In genomic region chrX:51917600-51917999, GRCh38 we compare ENCODE assay signal across 16 cellular contexts. TPM values are rescaled to one million over a fixed set of nuclear protein-coding genes. Genes with fewer than 3 reads are reported as not detected.
A peak's percentile ranks its signal among the peaks of the same experiment; 100 is the strongest.
DNase-seq lines count a peak whose midpoint lies in the region; ATAC-seq and TF ChIP-seq lines count a peak whose summit lies in the region.
"Had no signal": no experiment of that assay in that cellular context is flagged by ENCODE, and none has a peak within 500 bp of the region (broad histone marks: within the 10 kb centered on the region; RNA-seq: fewer than 3 reads in every experiment).

No MANE protein-coding gene starts in this region.

- H3K27ac ChIP-seq in caudate nucleus (ENCODE audit: low read depth, low read length): no peak overlapping the region

- ATAC-seq in activated CD8-positive, alpha-beta T cell treated with anti-CD3 and anti-CD28 coated beads, Interleukin-2, amount 10 ng/mL, durations not matched to agents 7 days and 5 days: no peak
- ATAC-seq in activated CD8-positive, alpha-beta T cell treated with anti-CD3 and anti-CD28 coated beads for 36 hours: no peak
- ATAC-seq in naive B cell (ENCODE audit: low read depth in 2 of 2) (peak; percentile 52 to 61), HG03432 (IDR thresholded peaks at IDR 0.05; ENCODE audit: unreplicated experiment) (no peak)
- ATAC-seq: K562 had no signal

- peaks cover 5% of the 10 kb centered on the region for H3K27me3 Mint-ChIP-seq in activated CD8-positive, alpha-beta T cell treated with anti-CD3 and anti-CD28 coated beads, Interleukin-2, amount 10 ng/mL, durations not matched to agents 7 days and 5 days (ENCODE audit: low read depth)
- H3K27me3 Mint-ChIP-seq in activated CD8-positive, alpha-beta T cell treated with anti-CD3 and anti-CD28 coated beads for 36 hours: peaks cover 1% of the 10 kb centered on the region
- peaks cover 0 to 18% (median 6%) of the 10 kb centered on the region in 3 donors for H3K27me3 Mint-ChIP-seq in naive B cell

- no peak overlapping the region for H3K4me3 Mint-ChIP-seq in activated CD8-positive, alpha-beta T cell treated with anti-CD3 and anti-CD28 coated beads, Interleukin-2, amount 10 ng/mL, durations not matched to agents 7 days and 5 days
- no peak overlapping the region for H3K4me3 Mint-ChIP-seq in activated CD8-positive, alpha-beta T cell treated with anti-CD3 and anti-CD28 coated beads for 36 hours
- H3K4me3 Mint-ChIP-seq in naive B cell: no peak overlapping the region
- H3K4me3 Mint-ChIP-seq: CD8-positive, alpha-beta memory T cell had no signal

- peak overlapping the region; percentile 66 for H3K27ac Mint-ChIP-seq in activated CD8-positive, alpha-beta T cell treated with anti-CD3 and anti-CD28 coated beads, Interleukin-2, amount 10 ng/mL, durations not matched to agents 7 days and 5 days
- no peak overlapping the region for H3K27ac Mint-ChIP-seq in activated CD8-positive, alpha-beta T cell treated with anti-CD3 and anti-CD28 coated beads for 36 hours
- H3K27ac Mint-ChIP-seq in naive B cell: peak overlapping the region in 1 of 6 donors; percentile 18
- H3K27ac Mint-ChIP-seq: CD8-positive, alpha-beta memory T cell had no signal

- TF ChIP-seq CTCF in activated CD8-positive, alpha-beta T cell treated with anti-CD3 and anti-CD28 coated beads for 36 hours (IDR thresholded peaks at IDR 0.05): no peak

- DNase-seq in activated CD8-positive, alpha-beta T cell treated with anti-CD3 and anti-CD28 coated beads, Interleukin-2, amount 10 ng/mL, durations not matched to agents 7 days and 5 days: no peak
- no peak for DNase-seq in activated CD8-positive, alpha-beta T cell treated with anti-CD3 and anti-CD28 coated beads for 36 hours
- peak; percentile 79 for DNase-seq in MV-4-11 (lab: John Stamatoyannopoulos, UW)
- DNase-seq in OCI-M1 (lab: John Stamatoyannopoulos, UW): peak; percentile 56
- DNase-seq in naive B cell: no peak
- DNase-seq in Ammon's horn (ENCODE audit: low spot score): no peak
- no peak for DNase-seq in caudate nucleus (lab: John Stamatoyannopoulos, UW)
- DNase-seq: 8988T; C1 segment of cervical spinal cord; CD8-positive, alpha-beta memory T cell; GDM1; NCI-H1417 treated with DMSO at 0.1 percent for 48 hours; NCI-H187; NCI-H446 treated with DMSO at 0.1 percent for 48 hours had no signal

- peaks cover 3% of the 10 kb centered on the region for H3K9me3 Mint-ChIP-seq in activated CD8-positive, alpha-beta T cell treated with anti-CD3 and anti-CD28 coated beads, Interleukin-2, amount 10 ng/mL, durations not matched to agents 7 days and 5 days (ENCODE audit: insufficient read depth)
- no peaks in the 10 kb centered on the region for H3K9me3 Mint-ChIP-seq in activated CD8-positive, alpha-beta T cell treated with anti-CD3 and anti-CD28 coated beads for 36 hours
- H3K9me3 Mint-ChIP-seq in naive B cell: peaks cover 0 to 18% (median 6%) of the 10 kb centered on the region in 7 donors
- H3K9me3 Mint-ChIP-seq: CD8-positive, alpha-beta memory T cell had no signal

- POLR2A ChIA-PET in activated CD8-positive, alpha-beta T cell treated with anti-CD3 and anti-CD28 coated beads, Interleukin-2, amount 10 ng/mL, durations not matched to agents 7 days and 5 days (lab: Charles Lee): no interaction called here
- POLR2A ChIA-PET in activated CD8-positive, alpha-beta T cell treated with anti-CD3 and anti-CD28 coated beads for 36 hours (lab: Charles Lee): no interaction called here

- peaks cover 12% of the 10 kb centered on the region for H3K4me1 Mint-ChIP-seq in activated CD8-positive, alpha-beta T cell treated with anti-CD3 and anti-CD28 coated beads, Interleukin-2, amount 10 ng/mL, durations not matched to agents 7 days and 5 days (ENCODE audit: low read depth)
- no peaks in the 10 kb centered on the region for H3K4me1 Mint-ChIP-seq in activated CD8-positive, alpha-beta T cell treated with anti-CD3 and anti-CD28 coated beads for 36 hours (ENCODE audit: low read depth)
- H3K4me1 Mint-ChIP-seq in naive B cell: peaks cover 0 to 3% (median 3%) of the 10 kb centered on the region in 3 donors
- H3K4me1 Mint-ChIP-seq: CD8-positive, alpha-beta memory T cell had no signal

- intact Hi-C loops in activated CD8-positive, alpha-beta T cell treated with anti-CD3 and anti-CD28 coated beads for 36 hours (cut with micrococcal nuclease): no loop called here

- no peaks in the 10 kb centered on the region for H3K36me3 Mint-ChIP-seq in activated CD8-positive, alpha-beta T cell treated with anti-CD3 and anti-CD28 coated beads, Interleukin-2, amount 10 ng/mL, durations not matched to agents 7 days and 5 days (ENCODE audit: low read depth)
- no peaks in the 10 kb centered on the region for H3K36me3 Mint-ChIP-seq in activated CD8-positive, alpha-beta T cell treated with anti-CD3 and anti-CD28 coated beads for 36 hours (ENCODE audit: low read depth)
- H3K36me3 Mint-ChIP-seq in naive B cell: no peaks in the 10 kb centered on the region

- CTCF ChIA-PET in activated CD8-positive, alpha-beta T cell treated with anti-CD3 and anti-CD28 coated beads, Interleukin-2, amount 10 ng/mL, durations not matched to agents 7 days and 5 days (lab: Charles Lee): no interaction called here
- CTCF ChIA-PET in activated CD8-positive, alpha-beta T cell treated with anti-CD3 and anti-CD28 coated beads for 36 hours (lab: Charles Lee): no interaction called here

RNA-seq across cellular contexts. Expression of gene MAGED1, which starts 24.2 kb away (rescaled TPM):
- 10 to 100 TPM; 42.6 to 45.0 TPM for total RNA-seq in activated CD8-positive, alpha-beta T cell treated with anti-CD3 and anti-CD28 coated beads, Interleukin-2, amount 10 ng/mL, durations not matched to agents 7 days and 5 days
- 10 to 100 TPM; 60.1 to 63.0 TPM for total RNA-seq in activated CD8-positive, alpha-beta T cell treated with anti-CD3 and anti-CD28 coated beads for 36 hours
- polyA plus RNA-seq in naive B cell (ENCODE audit: low read depth in 6 of 6): 10 to 100 TPM; 39.0 to 73.3 (median 58.1) TPM

Comparison
In these comparisons a context has a peak if more than half of its experiments do, and no peak if none do; other contexts are left out.
1. ATAC-seq: peak in naive B cell (2 of 2); none in activated CD8-positive, alpha-beta T cell treated with anti-CD3 and anti-CD28 coated beads, Interleukin-2, amount 10 ng/mL, durations not matched to agents 7 days and 5 days (single experiment), activated CD8-positive, alpha-beta T cell treated with anti-CD3 and anti-CD28 coated beads for 36 hours (single experiment) and HG03432 (single experiment).
2. DNase-seq: peak in MV-4-11 (single experiment) and OCI-M1 (single experiment); none in activated CD8-positive, alpha-beta T cell treated with anti-CD3 and anti-CD28 coated beads, Interleukin-2, amount 10 ng/mL, durations not matched to agents 7 days and 5 days (single experiment), activated CD8-positive, alpha-beta T cell treated with anti-CD3 and anti-CD28 coated beads for 36 hours (single experiment), naive B cell (single experiment), Ammon's horn (single experiment) and caudate nucleus (0 of 61).